ENCODE assay signal across 16 cellular contexts in the genomic region with DNA sequence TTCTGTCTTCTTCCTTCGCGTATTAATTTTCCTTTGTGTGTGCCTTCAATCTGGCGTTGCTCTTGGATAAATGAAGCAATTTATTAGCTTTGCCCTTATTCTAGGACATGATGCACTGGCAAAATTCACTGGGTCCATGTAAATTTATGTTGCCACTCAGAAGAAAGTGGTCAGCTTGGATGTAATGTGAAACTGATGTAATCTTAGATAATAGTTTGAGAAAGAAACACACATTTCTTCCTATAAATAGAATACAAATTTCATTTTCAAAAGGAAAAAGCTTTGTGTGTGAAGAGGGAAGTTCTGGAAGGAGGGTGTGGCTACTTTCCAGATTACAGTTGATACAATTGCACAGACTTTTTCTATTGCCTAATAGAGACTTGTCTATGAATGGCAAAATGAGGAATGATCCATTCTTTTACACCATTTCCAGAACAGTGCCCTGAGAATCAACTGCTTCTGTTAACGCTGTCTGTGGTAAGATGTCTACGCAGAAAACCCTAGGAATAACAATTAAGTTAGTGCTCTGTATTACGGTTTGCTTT. TPM values are rescaled to one million over a fixed set of nuclear protein-coding genes. Genes with fewer than 3 reads are reported as not detected.
DNase-seq lines count a peak whose midpoint lies in the region; ATAC-seq and TF ChIP-seq lines count a peak whose summit lies in the region.
"Had no signal": no experiment of that assay in that cellular context is flagged by ENCODE, and none has a peak within 500 bp of the region (broad histone marks: within the 10 kb centered on the region; RNA-seq: fewer than 3 reads in every experiment).

No MANE protein-coding gene starts in this region.

- no peaks in the 10 kb centered on the region for H3K9me3 ChIP-seq in psoas muscle

- DNase-seq in GM03348 (ENCODE audit: low spot score) (peak; percentile 56), RWPE1 (ENCODE audit: low spot score) (no peak), fibroblast of gingiva (ENCODE audit: low read depth) (peak; percentile 56), psoas muscle (no peak), hippocampal formation (lab: John Stamatoyannopoulos, UW) (no peak), DMS53 treated with DMSO at 0.1 percent for 48 hours (lab: John Stamatoyannopoulos, UW; ENCODE audit: unreplicated experiment) (no peak), pons (ENCODE audit: low spot score) (no peak)
- DNase-seq: activated B cell treated with CpG ODN at 0.5 μM for 24 hours; activated effector memory CD4-positive, alpha-beta T cell treated with anti-CD3 and anti-CD28 coated beads, Interleukin-2, amount 50 U/mL, for 16 hours; H7; NCI-H1417 treated with DMSO at 0.1 percent for 48 hours; NCI-H226; OCI-M1 had no signal

- no peak for TF ChIP-seq CTCF in RWPE1 (conservative IDR thresholded peaks at IDR 0.05; ENCODE audit: low read depth)
- no peak for TF ChIP-seq CTCF in psoas muscle (IDR thresholded peaks at IDR 0.05)

- CTCF ChIA-PET in RWPE1 (lab: Yijun Ruan, JAX) = interaction anchor here (0.6 to 0.7 kb wide), 2 partner anchors 16 to 21 kb away, joined by 3 read pairs; no protein-coding TSS in a partner anchor

- H3K27me3 ChIP-seq in psoas muscle (ENCODE audit: insufficient read depth in 3 of 3, low read length in 2 of 3) = no peaks in the 10 kb centered on the region

- H3K4me1 ChIP-seq in psoas muscle = no peaks in the 10 kb centered on the region

- H3K27ac ChIP-seq in RWPE1 = peak overlapping the region; percentile 54
- peak overlapping the region; percentile 30 for H3K27ac ChIP-seq in psoas muscle

- no peak for ATAC-seq in psoas muscle
- no peak for ATAC-seq in HG03378 (IDR thresholded peaks at IDR 0.05; ENCODE audit: unreplicated experiment)
- ATAC-seq: SK-N-SH treated with all-trans-retinoic acid at 6 μM for 48 hours; stimulated activated effector memory CD8-positive, alpha-beta T cell treated with anti-CD3 and anti-CD28 coated beads, Interleukin-12 subunit alpha, Interleukin-12 subunit beta, amount 100 ng/mL, for 72 hours had no signal

- WGBS in psoas muscle, 3 donors = 60 to 73% (median 69%) methylated on average over 6 of the region's 6 CpGs

- H3K36me3 ChIP-seq in psoas muscle (ENCODE audit: insufficient read depth in 1 of 2, low read depth in 1 of 2) = no peaks in the 10 kb centered on the region

- POLR2A ChIA-PET in RWPE1 (lab: Yijun Ruan, JAX; ENCODE audit: low non-redundant PET) = no interaction called here

- intact Hi-C loops in psoas muscle (cut with DNase I) = no loop called here

- H3K4me3 ChIP-seq in psoas muscle = no peak overlapping the region

RNA-seq across cellular contexts. Expression of a gene that starts 23.2 kb away (rescaled TPM):
- total RNA-seq in psoas muscle = 10 to 100 TPM; 19.9 to 57.0 (median 31.6) TPM
- polyA plus RNA-seq in psoas muscle = 10 to 100 TPM; 24.2 to 68.2 (median 51.1) TPM

Comparison
In these comparisons a context has a peak if more than half of its experiments do, and no peak if none do; other contexts are left out.
1. DNase-seq: peak in GM03348 (single experiment) and fibroblast of gingiva (single experiment); none in RWPE1 (single experiment), psoas muscle (0 of 2), hippocampal formation (0 of 2), DMS53 treated with DMSO at 0.1 percent for 48 hours (single experiment) and pons (single experiment).